31 cellular contexts compared by ENCODE assay signal in the genomic region with DNA sequence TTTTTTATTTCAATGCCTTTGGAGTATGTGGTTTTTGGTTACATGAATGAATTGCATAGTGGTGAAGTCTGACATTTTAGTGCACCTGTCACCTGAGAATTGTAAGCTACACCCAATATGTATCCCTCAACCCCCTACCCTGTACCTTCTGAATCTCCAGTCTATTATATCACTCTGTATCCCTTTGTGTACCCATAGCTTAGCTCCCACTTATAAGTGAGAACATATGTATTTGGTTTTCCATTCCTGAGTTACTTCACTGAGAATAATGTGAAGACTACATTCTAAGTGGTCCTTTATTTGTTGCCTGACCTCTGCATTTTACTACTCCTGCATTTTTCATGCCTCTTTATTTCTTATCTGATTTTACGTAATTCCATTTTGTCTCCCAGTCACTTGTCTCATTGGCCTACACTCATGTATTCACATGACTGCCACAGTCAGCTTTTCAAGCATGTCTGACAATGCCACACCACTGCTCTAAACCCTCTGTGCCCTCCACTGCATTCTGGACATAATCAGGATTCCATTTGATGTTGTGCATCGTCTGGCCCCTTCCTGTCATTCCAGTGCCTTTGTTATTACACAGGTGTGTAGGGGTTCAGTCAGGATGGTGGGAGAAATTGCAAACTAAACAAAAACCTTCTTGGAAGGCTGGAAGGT.
DNase-seq lines count a peak whose midpoint lies in the region; ATAC-seq and TF ChIP-seq lines count a peak whose summit lies in the region.
"Had no signal": no experiment of that assay in that cellular context is flagged by ENCODE, and none has a peak within 500 bp of the region (broad histone marks: within the 10 kb centered on the region; RNA-seq: fewer than 3 reads in every experiment).

No MANE protein-coding gene starts in this region.

- no peaks in the 10 kb centered on the region for H3K79me2 ChIP-seq in neural progenitor cell (ENCODE audit: low read depth)

- no peak for TF ChIP-seq CTCF in HFFc6 (IDR thresholded peaks at IDR 0.05)
- no peak for TF ChIP-seq CTCF in neural progenitor cell (IDR thresholded peaks at IDR 0.05)

- H3K4me1 Mint-ChIP-seq in HFFc6 (ENCODE audit: low read depth): peaks cover 42% of the 10 kb centered on the region; the same call in 1 of the 2 replicates
- peaks cover 47% of the 10 kb centered on the region for H3K4me1 Mint-ChIP-seq in neural progenitor cell
- H3K4me1 Mint-ChIP-seq: activated CD8-positive, alpha-beta memory T cell treated with anti-CD3 and anti-CD28 coated beads, Interleukin-2, amount 10 ng/mL, durations not matched to agents 7 days and 5 days; activated naive CD4-positive, alpha-beta T cell treated with anti-CD3 and anti-CD28 coated beads, Interleukin-2, amount 50 U/mL, for 24 hours had no signal

- peak overlapping the region; percentile 29; the same call in 1 of the 2 replicates for H3K4me3 ChIP-seq in iPS-20b (ENCODE audit: low read length)
- H3K4me3 ChIP-seq in neural progenitor cell: no peak overlapping the region
- H3K4me3 ChIP-seq: cardiac muscle cell, gastroesophageal sphincter, psoas muscle, skin epidermis, vagina had no signal

- DNase-seq in Caki2 (ENCODE audit: low read depth) (peak; percentile 62), HFFc6 (peak; percentile 17), neural progenitor cell (ENCODE audit: low spot score) (peak; percentile 19), 8988T (no peak), left colon (no peak), medulla oblongata (ENCODE audit: extremely low spot score) (no peak), NCI-H2227 treated with DMSO at 0.1 percent for 48 hours (lab: John Stamatoyannopoulos, UW) (no peak)
- DNase-seq: activated CD4-positive, alpha-beta T cell treated with anti-CD3 and anti-CD28 coated beads, Interleukin-2, amount 50 U/mL, for 1 hour; activated CD8-positive, alpha-beta memory T cell treated with anti-CD3 and anti-CD28 coated beads, Interleukin-2, amount 10 ng/mL, durations not matched to agents 7 days and 5 days; GDM1; GOT3; hypothalamus; IMR-90; NCI-H1105; NCI-H2081; NCI-H446 treated with DMSO at 0.1 percent for 48 hours; psoas muscle; stimulated activated CD4-positive, alpha-beta T cell treated with anti-CD3 and anti-CD28 coated beads, Interleukin-1b, Interleukin-23, amount 100 ng/mL, for 48 hours; T-helper 9 cell had no signal

- ATAC-seq in left colon: no peak
- ATAC-seq: activated CD8-positive, alpha-beta memory T cell treated with anti-CD3 and anti-CD28 coated beads, Interleukin-2, amount 10 ng/mL, durations not matched to agents 7 days and 5 days; gastroesophageal sphincter; psoas muscle; Right ventricle myocardium inferior had no signal

- H3F3A ChIP-seq in neural progenitor cell (ENCODE audit: low read depth): no peaks in the 10 kb centered on the region

- H3K9me3 Mint-ChIP-seq in HFFc6 (peaks cover 12% of the 10 kb centered on the region), neural progenitor cell (no peaks in the 10 kb centered on the region)
- H3K9me3 Mint-ChIP-seq: activated T-helper 1 cell treated with anti-CD3 and anti-CD28 coated beads, Interleukin-12 subunit alpha, Interleukin-12 subunit beta, Interleukin-2, Interleukin-4 antibody, amounts not matched to agents 30 ng/mL and 10 ng/mL and 1 ng/mL, durations not matched to agents 14 hours and 24 hours and 36 hours; dendritic cell treated with granulocyte-macrophage colony-stimulating factor and Interleukin-4, amounts not matched to agents 40 ng/mL and 50 ng/mL, for 4 days had no signal

- no peak overlapping the region for H3K4me2 ChIP-seq in neural progenitor cell

- no peak overlapping the region for H3K9ac ChIP-seq in iPS-20b (ENCODE audit: low read depth, low read length)
- H3K9ac ChIP-seq in neural progenitor cell: no peak overlapping the region

- in situ Hi-C loops in Caki2 (cut with HindIII; ENCODE audit: low pct_unique_long_range_greater_than_20kb, low sequenced_read_pairs): no loop called here

- no peaks in the 10 kb centered on the region for H3K27me3 Mint-ChIP-seq in HFFc6 (ENCODE audit: insufficient read depth)
- H3K27me3 Mint-ChIP-seq in neural progenitor cell (ENCODE audit: insufficient read depth, low read depth): peaks cover 4% of the 10 kb centered on the region
- H3K27me3 Mint-ChIP-seq: activated CD8-positive, alpha-beta memory T cell treated with anti-CD3 and anti-CD28 coated beads, Interleukin-2, amount 10 ng/mL, durations not matched to agents 7 days and 5 days; activated naive CD4-positive, alpha-beta T cell treated with anti-CD3 and anti-CD28 coated beads, Interleukin-2, amount 50 U/mL, for 24 hours; dendritic cell treated with granulocyte-macrophage colony-stimulating factor and Interleukin-4, amounts not matched to agents 40 ng/mL and 50 ng/mL, for 4 days had no signal

- H2AFZ ChIP-seq in neural progenitor cell (replicated peaks): no peak overlapping the region

- H3K27ac ChIP-seq in iPS-20b (ENCODE audit: low read length) (no peak overlapping the region), neural progenitor cell (no peak overlapping the region)
- H3K27ac ChIP-seq: C4-2B, cardiac muscle cell, gastroesophageal sphincter, HL-60, psoas muscle, skin epidermis, vagina, WERI-Rb-1 had no signal

- peaks cover 76% of the 10 kb centered on the region for H3K27me3 ChIP-seq in iPS-20b (ENCODE audit: insufficient read depth, low read length)
- H3K27me3 ChIP-seq in neural progenitor cell: no peaks in the 10 kb centered on the region
- H3K27me3 ChIP-seq: cardiac muscle cell, vagina had no signal

- H3K27ac Mint-ChIP-seq in HFFc6 (no peak overlapping the region; the same call in 1 of the 2 replicates), neural progenitor cell (no peak overlapping the region)
- H3K27ac Mint-ChIP-seq: activated CD8-positive, alpha-beta memory T cell treated with anti-CD3 and anti-CD28 coated beads, Interleukin-2, amount 10 ng/mL, durations not matched to agents 7 days and 5 days; activated naive CD4-positive, alpha-beta T cell treated with anti-CD3 and anti-CD28 coated beads, Interleukin-2, amount 50 U/mL, for 24 hours; activated T-helper 1 cell treated with anti-CD3 and anti-CD28 coated beads, Interleukin-12 subunit alpha, Interleukin-12 subunit beta, Interleukin-2, Interleukin-4 antibody, amounts not matched to agents 30 ng/mL and 10 ng/mL and 1 ng/mL, durations not matched to agents 14 hours and 24 hours and 36 hours; dendritic cell treated with granulocyte-macrophage colony-stimulating factor and Interleukin-4, amounts not matched to agents 40 ng/mL and 50 ng/mL, for 4 days had no signal

- H3K36me3 Mint-ChIP-seq in HFFc6 (ENCODE audit: low read depth) (no peaks in the 10 kb centered on the region), neural progenitor cell (no peaks in the 10 kb centered on the region)
- H3K36me3 Mint-ChIP-seq: activated CD8-positive, alpha-beta memory T cell treated with anti-CD3 and anti-CD28 coated beads, Interleukin-2, amount 10 ng/mL, durations not matched to agents 7 days and 5 days; activated naive CD4-positive, alpha-beta T cell treated with anti-CD3 and anti-CD28 coated beads, Interleukin-2, amount 50 U/mL, for 24 hours had no signal

- H4K20me1 ChIP-seq in neural progenitor cell (ENCODE audit: low read depth): no peaks in the 10 kb centered on the region

- H3K4me3 Mint-ChIP-seq in HFFc6 (peak overlapping the region; percentile 1; the same call in 1 of the 2 replicates), neural progenitor cell (no peak overlapping the region)
- H3K4me3 Mint-ChIP-seq: activated CD8-positive, alpha-beta memory T cell treated with anti-CD3 and anti-CD28 coated beads, Interleukin-2, amount 10 ng/mL, durations not matched to agents 7 days and 5 days; activated naive CD4-positive, alpha-beta T cell treated with anti-CD3 and anti-CD28 coated beads, Interleukin-2, amount 50 U/mL, for 24 hours; activated T-helper 1 cell treated with anti-CD3 and anti-CD28 coated beads, Interleukin-12 subunit alpha, Interleukin-12 subunit beta, Interleukin-2, Interleukin-4 antibody, amounts not matched to agents 30 ng/mL and 10 ng/mL and 1 ng/mL, durations not matched to agents 14 hours and 24 hours and 36 hours; dendritic cell treated with granulocyte-macrophage colony-stimulating factor and Interleukin-4, amounts not matched to agents 40 ng/mL and 50 ng/mL, for 4 days had no signal

- H3K9me3 ChIP-seq in iPS-20b (ENCODE audit: insufficient read depth, low read depth, low read length) (no peaks in the 10 kb centered on the region), neural progenitor cell (ENCODE audit: low read depth) (no peaks in the 10 kb centered on the region)
- H3K9me3 ChIP-seq: gastroesophageal sphincter, psoas muscle, vagina had no signal

- peaks cover 17% of the 10 kb centered on the region for H3K4me1 ChIP-seq in iPS-20b (ENCODE audit: insufficient read depth, low read length)
- H3K4me1 ChIP-seq in neural progenitor cell: peaks cover 11% of the 10 kb centered on the region
- H3K4me1 ChIP-seq: gastroesophageal sphincter, psoas muscle, vagina had no signal

- H3K36me3 ChIP-seq in iPS-20b (ENCODE audit: insufficient read depth, low read depth, low read length) (no peaks in the 10 kb centered on the region), neural progenitor cell (no peaks in the 10 kb centered on the region)
- H3K36me3 ChIP-seq: cardiac muscle cell, gastroesophageal sphincter, vagina, WERI-Rb-1 had no signal

- intact Hi-C loops in left colon (cut with DNase I, micrococcal nuclease): no loop called here

Comparison
In these comparisons a context has a peak if more than half of its experiments do, and no peak if none do; other contexts are left out.
1. DNase-seq: peak in Caki2 (single experiment), HFFc6 (single experiment) and neural progenitor cell (single experiment); none in 8988T (single experiment), left colon (0 of 2), medulla oblongata (single experiment) and NCI-H2227 treated with DMSO at 0.1 percent for 48 hours (single experiment).